In the genomic region with DNA sequence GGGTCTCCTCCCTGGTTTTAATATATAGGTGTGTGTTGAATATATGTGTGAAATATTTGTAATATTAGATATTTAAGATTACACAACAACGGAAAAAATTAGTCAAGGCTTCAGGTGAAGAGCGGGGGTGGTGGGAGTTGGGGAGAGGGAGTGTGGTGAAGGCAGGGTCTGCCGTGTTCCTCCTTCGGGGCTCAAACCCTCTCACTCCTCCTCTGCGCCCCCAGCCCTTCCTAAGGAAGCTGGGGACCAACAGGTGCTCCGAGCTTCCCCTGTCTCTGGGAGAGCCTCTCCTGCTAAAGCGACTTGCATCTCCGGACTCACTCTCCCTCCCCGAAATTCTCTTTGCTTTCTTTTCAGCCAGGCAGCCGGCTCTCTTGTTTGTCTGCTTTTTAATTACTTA, we compare ENCODE assay signal across 9 cellular contexts. TPM values are rescaled to one million over a fixed set of nuclear protein-coding genes. Genes with fewer than 3 reads are reported as not detected.
DNase-seq lines count a peak whose midpoint lies in the region; ATAC-seq and TF ChIP-seq lines count a peak whose summit lies in the region.
"Had no signal": no experiment of that assay in that cellular context is flagged by ENCODE, and none has a peak within 500 bp of the region (broad histone marks: within the 10 kb centered on the region; RNA-seq: fewer than 3 reads in every experiment).

No MANE protein-coding gene starts in this region.

- H3K36me3 ChIP-seq in duodenal mucosa (ENCODE audit: control insufficient read depth in 1 of 2, insufficient read depth in 2 of 2, low read length in 2 of 2): no peaks in the 10 kb centered on the region

- peaks cover 5 to 21% of the 10 kb centered on the region in 2 donors for H3K4me1 ChIP-seq in duodenal mucosa (ENCODE audit: control insufficient read depth in 1 of 2, insufficient read depth in 2 of 2, low read length in 2 of 2)

- peak overlapping the region; percentile 75 for H3K4me3 Mint-ChIP-seq in natural killer cell treated with Interleukin-12 subunit alpha and Interleukin-12 subunit beta and Interleukin-15 and Interleukin-18, amount 100 ng/mL, for 72 hours
- no peak overlapping the region for H3K4me3 Mint-ChIP-seq in activated T-helper 2 cell treated with anti-CD3 and anti-CD28 coated beads, Interferon-gamma antibody, Interleukin-2, Interleukin-4, amounts not matched to agents 10 μg/mL and 5 μg/mL and 100 μg/mL, durations not matched to agents 14 hours and 24 hours and 36 hours (ENCODE audit: low read depth)

- H3K27ac ChIP-seq in C4-2B: peak overlapping the region; percentile 53; the same call in 1 of the 2 replicates
- no peak overlapping the region for H3K27ac ChIP-seq in duodenal mucosa (ENCODE audit: low read depth, low read length)

- H3K9ac ChIP-seq in duodenal mucosa (ENCODE audit: low read depth in 1 of 2, low read length in 2 of 2): peak overlapping the region in 1 of 2 donors; percentile 70

- peaks cover 0 to 3% of the 10 kb centered on the region in 2 donors for H3K4me1 Mint-ChIP-seq in natural killer cell treated with Interleukin-12 subunit alpha and Interleukin-12 subunit beta and Interleukin-15 and Interleukin-18, amount 100 ng/mL, for 72 hours (ENCODE audit: low read depth in 2 of 2)
- H3K4me1 Mint-ChIP-seq in activated T-helper 2 cell treated with anti-CD3 and anti-CD28 coated beads, Interferon-gamma antibody, Interleukin-2, Interleukin-4, amounts not matched to agents 10 μg/mL and 5 μg/mL and 100 μg/mL, durations not matched to agents 14 hours and 24 hours and 36 hours (ENCODE audit: low read depth): peaks cover 5% of the 10 kb centered on the region

- no peaks in the 10 kb centered on the region for H3K36me3 Mint-ChIP-seq in natural killer cell treated with Interleukin-12 subunit alpha and Interleukin-12 subunit beta and Interleukin-15 and Interleukin-18, amount 100 ng/mL, for 72 hours
- H3K36me3 Mint-ChIP-seq in activated T-helper 2 cell treated with anti-CD3 and anti-CD28 coated beads, Interferon-gamma antibody, Interleukin-2, Interleukin-4, amounts not matched to agents 10 μg/mL and 5 μg/mL and 100 μg/mL, durations not matched to agents 14 hours and 24 hours and 36 hours (ENCODE audit: low read depth): no peaks in the 10 kb centered on the region

- peaks cover 16 to 35% of the 10 kb centered on the region in 2 donors for H3K27me3 Mint-ChIP-seq in natural killer cell treated with Interleukin-12 subunit alpha and Interleukin-12 subunit beta and Interleukin-15 and Interleukin-18, amount 100 ng/mL, for 72 hours
- peaks cover 38% of the 10 kb centered on the region for H3K27me3 Mint-ChIP-seq in activated T-helper 2 cell treated with anti-CD3 and anti-CD28 coated beads, Interferon-gamma antibody, Interleukin-2, Interleukin-4, amounts not matched to agents 10 μg/mL and 5 μg/mL and 100 μg/mL, durations not matched to agents 14 hours and 24 hours and 36 hours (ENCODE audit: low read depth)

- H3K27me3 ChIP-seq in duodenal mucosa (ENCODE audit: control insufficient read depth in 1 of 2, insufficient read depth in 2 of 2, low read length in 2 of 2): peaks cover 2 to 26% of the 10 kb centered on the region in 2 donors

- H3K9me3 ChIP-seq in duodenal mucosa (ENCODE audit: control insufficient read depth in 1 of 2, low read length in 2 of 2): no peaks in the 10 kb centered on the region

- no peak overlapping the region for H3K27ac Mint-ChIP-seq in natural killer cell treated with Interleukin-12 subunit alpha and Interleukin-12 subunit beta and Interleukin-15 and Interleukin-18, amount 100 ng/mL, for 72 hours
- H3K27ac Mint-ChIP-seq in activated T-helper 2 cell treated with anti-CD3 and anti-CD28 coated beads, Interferon-gamma antibody, Interleukin-2, Interleukin-4, amounts not matched to agents 10 μg/mL and 5 μg/mL and 100 μg/mL, durations not matched to agents 14 hours and 24 hours and 36 hours: no peak overlapping the region
- H3K27ac Mint-ChIP-seq: activated CD8-positive, alpha-beta T cell treated with anti-CD3 and anti-CD28 coated beads, Interleukin-2, amount 10 ng/mL, durations not matched to agents 7 days and 5 days had no signal

- intact Hi-C loops in activated T-helper 2 cell treated with anti-CD3 and anti-CD28 coated beads, Interferon-gamma antibody, Interleukin-2, Interleukin-4, amounts not matched to agents 10 μg/mL and 5 μg/mL and 100 μg/mL, durations not matched to agents 14 hours and 24 hours and 36 hours (cut with micrococcal nuclease): no loop called here

- in situ Hi-C loops in ACHN (cut with HindIII; ENCODE audit: low pct_ligation_motif_present, low pct_unique_long_range_greater_than_20kb, low sequenced_read_pairs): no loop called here

- no peak for TF ChIP-seq CTCF in C4-2B (conservative IDR thresholded peaks at IDR 0.05)

- ATAC-seq in natural killer cell treated with Interleukin-12 subunit alpha and Interleukin-12 subunit beta and Interleukin-15 and Interleukin-18, amount 100 ng/mL, for 72 hours: no peak
- ATAC-seq in GM21390 (IDR thresholded peaks at IDR 0.05; ENCODE audit: unreplicated experiment): no peak
- no peak for ATAC-seq in esophagus mucosa

- peaks cover 2% of the 10 kb centered on the region for H3K9me3 Mint-ChIP-seq in natural killer cell treated with Interleukin-12 subunit alpha and Interleukin-12 subunit beta and Interleukin-15 and Interleukin-18, amount 100 ng/mL, for 72 hours
- no peaks in the 10 kb centered on the region for H3K9me3 Mint-ChIP-seq in activated T-helper 2 cell treated with anti-CD3 and anti-CD28 coated beads, Interferon-gamma antibody, Interleukin-2, Interleukin-4, amounts not matched to agents 10 μg/mL and 5 μg/mL and 100 μg/mL, durations not matched to agents 14 hours and 24 hours and 36 hours

- H3K4me3 ChIP-seq in Jurkat, Clone E6-1 (ENCODE audit: low read length): peak overlapping the region; percentile 59; the same call in 1 of the 2 replicates
- peak overlapping the region; percentile 88 to 90 for H3K4me3 ChIP-seq in duodenal mucosa (ENCODE audit: low read depth in 1 of 2, low read length in 2 of 2)

- no peak for DNase-seq in Jurkat, Clone E6-1 (ENCODE audit: low read depth, low spot score)
- no peak for DNase-seq in natural killer cell treated with Interleukin-12 subunit alpha and Interleukin-12 subunit beta and Interleukin-15 and Interleukin-18, amount 100 ng/mL, for 72 hours (ENCODE audit: low spot score)
- no peak for DNase-seq in ACHN
- no peak for DNase-seq in activated T-helper 2 cell treated with anti-CD3 and anti-CD28 coated beads, Interferon-gamma antibody, Interleukin-2, Interleukin-4, amounts not matched to agents 10 μg/mL and 5 μg/mL and 100 μg/mL, durations not matched to agents 14 hours and 24 hours and 36 hours (ENCODE audit: low spot score)
- DNase-seq: activated CD8-positive, alpha-beta T cell treated with anti-CD3 and anti-CD28 coated beads, Interleukin-2, amount 10 ng/mL, durations not matched to agents 7 days and 5 days had no signal

RNA-seq across cellular contexts. Expression of gene CADM1, which starts 0.9 kb away (rescaled TPM):
- polyA plus RNA-seq in Jurkat, Clone E6-1 (2012; ENCODE audit: insufficient read depth, insufficient read length): 6.1 TPM
- 1 to 10 TPM in 1 of 2 donors, under 1 TPM in 1; 0.50 to 1.0 TPM for total RNA-seq in natural killer cell treated with Interleukin-12 subunit alpha and Interleukin-12 subunit beta and Interleukin-15 and Interleukin-18, amount 100 ng/mL, for 72 hours
- total RNA-seq in activated T-helper 2 cell treated with anti-CD3 and anti-CD28 coated beads, Interferon-gamma antibody, Interleukin-2, Interleukin-4, amounts not matched to agents 10 μg/mL and 5 μg/mL and 100 μg/mL, durations not matched to agents 14 hours and 24 hours and 36 hours: 1.7 and 2.9 TPM in 2 replicates
- 8.8 TPM for total RNA-seq in esophagus mucosa
